1 cellular context compared by ENCODE assay signal in the genomic region with DNA sequence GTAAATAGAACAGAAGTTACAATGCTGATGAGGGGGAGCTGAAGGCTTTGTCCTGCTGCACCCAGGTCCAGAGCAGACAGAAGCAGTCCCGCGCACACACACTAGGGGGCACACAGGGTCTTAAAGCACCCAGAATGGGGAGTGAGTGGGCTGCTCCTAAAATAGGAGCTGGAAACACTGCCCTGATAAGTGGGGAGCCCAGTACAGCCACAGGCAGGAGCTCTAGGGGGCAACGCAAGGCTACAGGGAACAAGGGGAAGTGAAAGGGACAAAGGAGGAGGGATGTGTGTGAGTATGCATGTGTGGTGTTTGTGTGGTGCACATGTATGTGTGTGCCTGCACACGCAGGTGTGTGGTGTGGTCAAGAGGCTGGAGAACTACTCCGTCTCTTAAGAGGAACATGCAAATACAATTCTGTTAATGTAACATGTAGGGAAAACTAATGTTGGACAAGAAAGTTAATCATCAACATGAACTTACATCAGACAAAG.
TF ChIP-seq lines count a peak whose summit lies in the region.

No MANE protein-coding gene starts in this region.

TF ChIP-seq in H1, 55 proteins besides CTCF, POLR2A, EP300 and RAD21 (continued from another document):
- TF ChIP-seq SRF (IDR thresholded peaks at IDR 0.05; ENCODE audit: low read depth, low read length) (no peak), CTBP2 (IDR thresholded peaks at IDR 0.05; ENCODE audit: borderline replicate concordance, insufficient read depth, insufficient read length, low read length) (no peak), CHD2 (IDR thresholded peaks at IDR 0.05; ENCODE audit: low read length) (no peak)
